In the genomic region with DNA sequence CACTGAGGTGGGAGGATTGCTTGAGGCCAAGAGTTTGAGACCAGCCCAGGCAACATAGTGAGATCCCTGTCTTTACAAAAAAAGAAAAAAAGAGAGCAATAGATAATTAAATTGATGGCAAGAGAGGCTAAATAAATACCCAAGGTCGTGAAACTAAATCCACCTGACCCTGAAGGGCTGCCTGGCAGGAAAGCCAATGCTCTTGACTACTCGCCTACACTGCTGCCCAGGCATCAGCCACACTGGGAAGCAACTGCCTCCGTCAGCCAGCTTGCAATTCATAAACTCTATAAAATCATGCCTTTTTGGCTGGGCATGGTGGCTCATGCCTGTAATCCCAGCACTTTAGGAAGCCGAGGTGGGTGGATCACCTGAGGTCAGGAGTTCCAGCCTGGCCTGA, we compare ENCODE assay signal across 32 cellular contexts.
"Had no signal": no experiment of that assay in that cellular context is flagged by ENCODE, and none has a peak within 500 bp of the region (broad histone marks: within the 10 kb centered on the region; RNA-seq: fewer than 3 reads in every experiment).

No MANE protein-coding gene starts in this region.

- H3K4me3 ChIP-seq: ovary, psoas muscle, right lobe of liver, skin epidermis, smooth muscle cell, spleen, suprapubic skin, testis, tibial artery, transverse colon, upper lobe of right lung, uterus had no signal

- DNase-seq: naive thymus-derived CD8-positive, alpha-beta T cell; nephron progenitor cell; occipital lobe; ovary; posterior cingulate gyrus; psoas muscle; right cardiac atrium; right lobe of liver; spleen; stimulated activated CD4-positive, alpha-beta T cell treated with anti-CD3 and anti-CD28 coated beads, Interleukin-12 subunit alpha, Interleukin-12 subunit beta, amount 100 ng/mL, for 4 hours; stimulated activated CD4-positive, alpha-beta T cell treated with anti-CD3 and anti-CD28 coated beads, Interleukin-1b, Interleukin-23, amount 100 ng/mL, for 48 hours; stimulated activated CD4-positive, alpha-beta T cell treated with anti-CD3 and anti-CD28 coated beads, Interleukin-4, amount 100 ng/mL, for 1 hour; stimulated activated CD4-positive, alpha-beta T cell treated with anti-CD3 and anti-CD28 coated beads, Interleukin-4, amount 100 ng/mL, for 4 hours; stimulated activated CD8-positive, alpha-beta memory T cell treated with anti-CD3 and anti-CD28 coated beads, Interleukin-4, amount 100 ng/mL, for 48 hours; stimulated activated naive CD4-positive, alpha-beta T cell; stimulated activated naive CD8-positive, alpha-beta T cell treated with anti-CD3 and anti-CD28 coated beads, Interleukin-15, amount 100 ng/mL, for 72 hours; stimulated activated naive CD8-positive, alpha-beta T cell treated with anti-CD3 and anti-CD28 coated beads, Interleukin-15, Interleukin-2, amounts not matched to agents 100 U/mL and 50 U/mL, for 24 hours; substantia nigra; testis; tibial artery; transverse colon; upper lobe of right lung; uterus had no signal

- H3K27me3 Mint-ChIP-seq: naive thymus-derived CD8-positive, alpha-beta T cell; stimulated activated memory B cell treated with anti-CD40 and anti-IgM and Interleukin-4, amounts not matched to agents 10 μg/mL and 1 μg/mL and 100 μg/mL, for 72 hours; stimulated activated naive CD8-positive, alpha-beta T cell treated with anti-CD3 and anti-CD28 coated beads, Interleukin-15, amount 100 ng/mL, for 72 hours had no signal

- H3K4me3 Mint-ChIP-seq: naive thymus-derived CD8-positive, alpha-beta T cell; natural killer cell treated with Interleukin-12 subunit alpha and Interleukin-12 subunit beta and Interleukin-15 and Interleukin-18, amount 100 ng/mL, for 72 hours; nephron progenitor cell; neural crest cell; stimulated activated memory B cell treated with anti-CD40 and anti-IgM and Interleukin-4, amounts not matched to agents 10 μg/mL and 1 μg/mL and 100 μg/mL, for 72 hours; stimulated activated naive CD8-positive, alpha-beta T cell treated with anti-CD3 and anti-CD28 coated beads, Interleukin-15, amount 100 ng/mL, for 72 hours; type B pancreatic cell had no signal

- H3K9me3 Mint-ChIP-seq: natural killer cell treated with Interleukin-12 subunit alpha and Interleukin-12 subunit beta and Interleukin-15 and Interleukin-18, amount 100 ng/mL, for 72 hours; stimulated activated memory B cell treated with anti-CD40 and anti-IgM and Interleukin-4, amounts not matched to agents 10 μg/mL and 1 μg/mL and 100 μg/mL, for 72 hours; stimulated activated naive CD8-positive, alpha-beta T cell treated with anti-CD3 and anti-CD28 coated beads, Interleukin-15, amount 100 ng/mL, for 72 hours; type B pancreatic cell had no signal

- H3K27ac ChIP-seq: ovary, parathyroid adenoma, psoas muscle, right lobe of liver, skin epidermis, spleen, suprapubic skin, testis, tibial artery, transverse colon, upper lobe of right lung, uterus had no signal

- H3K79me2 ChIP-seq: parathyroid adenoma had no signal

- H3K9me3 ChIP-seq: ovary, right lobe of liver, suprapubic skin, testis, upper lobe of right lung had no signal

- H3K4me1 ChIP-seq: parathyroid adenoma, right lobe of liver, transverse colon had no signal

- H3K4me2 ChIP-seq: smooth muscle cell had no signal

- H3K36me3 Mint-ChIP-seq: naive thymus-derived CD8-positive, alpha-beta T cell; natural killer cell treated with Interleukin-12 subunit alpha and Interleukin-12 subunit beta and Interleukin-15 and Interleukin-18, amount 100 ng/mL, for 72 hours; stimulated activated memory B cell treated with anti-CD40 and anti-IgM and Interleukin-4, amounts not matched to agents 10 μg/mL and 1 μg/mL and 100 μg/mL, for 72 hours; type B pancreatic cell had no signal

- ATAC-seq: naive thymus-derived CD8-positive, alpha-beta T cell; natural killer cell treated with Interleukin-12 subunit alpha and Interleukin-12 subunit beta and Interleukin-15 and Interleukin-18, amount 100 ng/mL, for 72 hours; right cardiac atrium; right lobe of liver; stimulated activated memory B cell treated with anti-CD40 and anti-IgM and Interleukin-4, amounts not matched to agents 10 μg/mL and 1 μg/mL and 100 μg/mL, for 72 hours; stimulated activated naive CD8-positive, alpha-beta T cell treated with anti-CD3 and anti-CD28 coated beads, Interleukin-15, amount 100 ng/mL, for 72 hours; stimulated activated naive CD8-positive, alpha-beta T cell treated with anti-CD3 and anti-CD28 coated beads, Interleukin-15, Interleukin-2, amounts not matched to agents 100 U/mL and 50 U/mL, for 24 hours; upper lobe of right lung had no signal

- H3K9ac ChIP-seq: parathyroid adenoma had no signal

- H3K36me3 ChIP-seq: ovary, right lobe of liver, spleen, suprapubic skin, tibial artery, transverse colon, upper lobe of right lung, uterus had no signal

- H3K27ac Mint-ChIP-seq: naive thymus-derived CD8-positive, alpha-beta T cell; natural killer cell treated with Interleukin-12 subunit alpha and Interleukin-12 subunit beta and Interleukin-15 and Interleukin-18, amount 100 ng/mL, for 72 hours; nephron progenitor cell; progenitor cell of endocrine pancreas; stimulated activated memory B cell treated with anti-CD40 and anti-IgM and Interleukin-4, amounts not matched to agents 10 μg/mL and 1 μg/mL and 100 μg/mL, for 72 hours; type B pancreatic cell had no signal

- H3K27me3 ChIP-seq: ovary, right lobe of liver, spleen, suprapubic skin, testis, tibial artery, transverse colon, upper lobe of right lung, uterus had no signal

- H2AFZ ChIP-seq: parathyroid adenoma had no signal
